ENCODE assay signal across 21 cellular contexts in genomic region chr1:168822911-168823310, GRCh38.
A peak's percentile ranks its signal among the peaks of the same experiment; 100 is the strongest.
DNase-seq lines count a peak whose midpoint lies in the region; ATAC-seq and TF ChIP-seq lines count a peak whose summit lies in the region.
"Had no signal": no experiment of that assay in that cellular context is flagged by ENCODE, and none has a peak within 500 bp of the region (broad histone marks: within the 10 kb centered on the region; RNA-seq: fewer than 3 reads in every experiment).

No MANE protein-coding gene starts in this region.

- peaks cover 0 to 4% of the 10 kb centered on the region in 2 donors for H3K9me3 ChIP-seq in right atrium auricular region
- peaks cover 0 to 5% (median 0%) of the 10 kb centered on the region in 12 donors for H3K9me3 ChIP-seq in heart left ventricle
- H3K9me3 ChIP-seq: A549; BE2C; BLaER1 treated with 17β-estradiol and CSF1 and Interleukin-3, amounts not matched to agents 10 nM and 100 nM had no signal

- TF ChIP-seq POLR2A in heart left ventricle (IDR thresholded peaks at IDR 0.05): no peak

- peaks cover 0 to 15% of the 10 kb centered on the region in 2 donors for H3K4me1 ChIP-seq in right atrium auricular region
- peaks cover 0 to 17% (median 4%) of the 10 kb centered on the region in 12 donors for H3K4me1 ChIP-seq in heart left ventricle
- H3K4me1 ChIP-seq: A549; BLaER1 treated with 17β-estradiol and CSF1 and Interleukin-3, amounts not matched to agents 10 nM and 100 nM had no signal

- no peaks in the 10 kb centered on the region for H3K36me3 ChIP-seq in right atrium auricular region
- no peaks in the 10 kb centered on the region for H3K36me3 ChIP-seq in heart left ventricle
- H3K36me3 ChIP-seq: BE2C; BLaER1 treated with 17β-estradiol and CSF1 and Interleukin-3, amounts not matched to agents 10 nM and 100 nM had no signal

- no peak overlapping the region for H3K27ac ChIP-seq in right atrium auricular region
- no peak overlapping the region for H3K27ac ChIP-seq in heart left ventricle
- H3K27ac ChIP-seq: A549; BLaER1 treated with 17β-estradiol and CSF1 and Interleukin-3, amounts not matched to agents 10 nM and 100 nM; GM23248 had no signal

- H3K27me3 ChIP-seq in right atrium auricular region: no peaks in the 10 kb centered on the region
- no peaks in the 10 kb centered on the region for H3K27me3 ChIP-seq in heart left ventricle
- H3K27me3 ChIP-seq: BE2C; BLaER1 treated with 17β-estradiol and CSF1 and Interleukin-3, amounts not matched to agents 10 nM and 100 nM had no signal

- no peak for DNase-seq in Right ventricle myocardium superior
- DNase-seq in right atrium auricular region (ENCODE audit: low spot score): no peak
- DNase-seq in heart left ventricle: no peak
- no peak for DNase-seq in left ventricle myocardium superior
- no peak for DNase-seq in cerebellum (ENCODE audit: low spot score)
- no peak for DNase-seq in central memory CD4-positive, alpha-beta T cell
- DNase-seq in NCI-H510A (lab: John Stamatoyannopoulos, UW): no peak
- DNase-seq: 8988T; ACHN; AML-193; BE2C; CD4-positive, alpha-beta T cell; CD8-positive, alpha-beta memory T cell; DMS53; DMS79 treated with DMSO at 0.1 percent for 48 hours; GF-D8; GM23248; H7; HCEC 1CT had no signal

- 33 to 48% (median 42%) methylated on average over 2 of the region's 2 CpGs for WGBS in heart left ventricle, 4 donors

- H3K4me3 ChIP-seq in right atrium auricular region (no peak overlapping the region), heart left ventricle (no peak overlapping the region)
- H3K4me3 ChIP-seq: A549; BLaER1 treated with 17β-estradiol and CSF1 and Interleukin-3, amounts not matched to agents 10 nM and 100 nM; GM23248 had no signal

- ATAC-seq in Right ventricle myocardium superior (ENCODE audit: poor library complexity) (peak; percentile 62), heart left ventricle (peak; percentile 37 to 56 (median 45)), left ventricle myocardium superior (peak; percentile 63)
- ATAC-seq: A549 had no signal

- intact Hi-C loops in Right ventricle myocardium superior (cut with DNase I): no loop called here
- intact Hi-C loops in heart left ventricle (cut with DNase I): loop anchor here in 2 of 10 donors (5.0 to 10.0 kb wide), 3 partner anchors 98 to 284 kb away; partner anchors contain the start of genes ATP1B1 (in 1 of the 2) and DPT (in 1 of the 2)
- intact Hi-C loops in left ventricle myocardium superior (cut with micrococcal nuclease): no loop called here

- TF ChIP-seq CTCF in right atrium auricular region (IDR thresholded peaks at IDR 0.05) (no peak), heart left ventricle (IDR thresholded peaks at IDR 0.05) (no peak)
